Comparison of ENCODE assay signal across 17 cellular contexts in the genomic region with DNA sequence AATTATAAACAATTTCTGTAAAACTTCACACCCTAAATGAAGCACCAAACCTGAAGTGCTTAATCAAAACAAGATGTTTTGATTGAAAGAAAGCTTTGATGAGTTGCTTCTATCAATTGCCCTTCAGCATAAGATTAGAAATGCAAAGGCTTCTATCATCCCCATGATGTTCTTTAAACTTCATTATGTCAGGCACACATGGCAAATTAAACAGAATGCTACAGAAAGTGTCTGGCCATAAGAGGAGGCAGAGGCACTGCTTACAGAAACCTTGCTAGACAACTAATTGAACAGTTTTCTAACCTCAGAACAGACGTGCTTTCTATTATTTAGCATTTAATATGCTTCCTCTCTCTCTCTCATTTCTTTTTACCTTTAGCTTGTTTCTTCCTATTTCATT.
DNase-seq lines count a peak whose midpoint lies in the region; ATAC-seq and TF ChIP-seq lines count a peak whose summit lies in the region.
"Had no signal": no experiment of that assay in that cellular context is flagged by ENCODE, and none has a peak within 500 bp of the region (broad histone marks: within the 10 kb centered on the region; RNA-seq: fewer than 3 reads in every experiment).

No MANE protein-coding gene starts in this region.

- intact Hi-C loops in spleen (cut with DNase I; ENCODE audit: low total_unique reads): no loop called here
- intact Hi-C loops in lower lobe of right lung (cut with DNase I): no loop called here

- TF ChIP-seq CTCF in spleen (IDR thresholded peaks at IDR 0.05 in 8 of 11, conservative IDR thresholded peaks at IDR 0.05 in 3 of 11) (no peak), lower lobe of right lung (IDR thresholded peaks at IDR 0.05) (no peak)

- WGBS in ectodermal cell, 2 experiments: 92 to 100% methylated on average over 1 of the region's 1 CpG
- 59 to 89% (median 71%) methylated on average over 1 of the region's 1 CpG for WGBS in spleen, 5 donors

- no peak for TF ChIP-seq POLR2A in spleen (IDR thresholded peaks at IDR 0.05)

- H3K4me1 ChIP-seq in ectodermal cell (ENCODE audit: control insufficient read depth, insufficient read depth, low read length) (no peaks in the 10 kb centered on the region), spleen (no peaks in the 10 kb centered on the region), lower lobe of right lung (no peaks in the 10 kb centered on the region)
- H3K4me1 ChIP-seq: A549; BLaER1 treated with 17β-estradiol and CSF1 and Interleukin-3, amounts not matched to agents 10 nM and 100 nM; Caco-2 had no signal

- no peaks in the 10 kb centered on the region for H3K36me3 ChIP-seq in ectodermal cell (ENCODE audit: control insufficient read depth, insufficient read depth, low read length)
- H3K36me3 ChIP-seq in spleen: no peaks in the 10 kb centered on the region
- no peaks in the 10 kb centered on the region for H3K36me3 ChIP-seq in lower lobe of right lung
- H3K36me3 ChIP-seq: BLaER1 treated with 17β-estradiol and CSF1 and Interleukin-3, amounts not matched to agents 10 nM and 100 nM had no signal

- no peaks in the 10 kb centered on the region for H3K27me3 ChIP-seq in ectodermal cell (ENCODE audit: control insufficient read depth, insufficient read depth, low read length, poor library complexity, severe bottlenecking)
- H3K27me3 ChIP-seq in spleen (replicated peaks in 1 of 7): no peaks in the 10 kb centered on the region
- no peaks in the 10 kb centered on the region for H3K27me3 ChIP-seq in lower lobe of right lung (ENCODE audit: low read depth)
- H3K27me3 ChIP-seq: BLaER1 treated with 17β-estradiol and CSF1 and Interleukin-3, amounts not matched to agents 10 nM and 100 nM had no signal

- no peak overlapping the region for H3K4me3 ChIP-seq in ectodermal cell (ENCODE audit: insufficient read depth, low read depth, low read length)
- H3K4me3 ChIP-seq in spleen: no peak overlapping the region
- H3K4me3 ChIP-seq in lower lobe of right lung: no peak overlapping the region
- H3K4me3 ChIP-seq: A549; BLaER1 treated with 17β-estradiol and CSF1 and Interleukin-3, amounts not matched to agents 10 nM and 100 nM had no signal

- H3K27ac ChIP-seq in ectodermal cell (ENCODE audit: insufficient read depth, low read depth, low read length, poor library complexity, severe bottlenecking) (peak overlapping the region; percentile 36), spleen (no peak overlapping the region), lower lobe of right lung (no peak overlapping the region)
- H3K27ac ChIP-seq: 22Rv1; A549; BLaER1 treated with 17β-estradiol and CSF1 and Interleukin-3, amounts not matched to agents 10 nM and 100 nM; C4-2B had no signal

- no peak; the same call in 2 of the 3 replicates for ATAC-seq in SK-N-SH treated with all-trans-retinoic acid at 6 μM for 48 hours
- no peak for ATAC-seq in lower lobe of right lung
- ATAC-seq: A549; CD8-positive, alpha-beta T cell had no signal

- H3K9me3 ChIP-seq in ectodermal cell (ENCODE audit: control insufficient read depth, low read length): no peaks in the 10 kb centered on the region
- H3K9me3 ChIP-seq in spleen: no peaks in the 10 kb centered on the region
- H3K9me3 ChIP-seq in lower lobe of right lung: no peaks in the 10 kb centered on the region
- H3K9me3 ChIP-seq: A549; BLaER1 treated with 17β-estradiol and CSF1 and Interleukin-3, amounts not matched to agents 10 nM and 100 nM; Caco-2 had no signal

- DNase-seq in SK-N-DZ (ENCODE audit: low spot score) (peak; percentile 65), spleen (no peak), lower lobe of right lung (no peak), H4 (ENCODE audit: low spot score) (no peak)
- DNase-seq: AML-193; Caco-2; Calu3; CD4-positive, alpha-beta T cell; CD8-positive, alpha-beta T cell; DMS79 treated with DMSO at 0.1 percent for 48 hours; GF-D8 had no signal

TF ChIP-seq in SK-N-SH treated with all-trans-retinoic acid at 6 μM for 48 hours, 23 proteins besides CTCF, POLR2A, EP300 and RAD21:
- no peak for TF ChIP-seq ISL1 (CRISPR knock-in tag; IDR thresholded peaks at IDR 0.05)
- TF ChIP-seq TCF4 (CRISPR knock-in tag; IDR thresholded peaks at IDR 0.05; ENCODE audit: borderline replicate concordance): peak; percentile 81
